2 cellular contexts compared by ENCODE assay signal in the genomic region with DNA sequence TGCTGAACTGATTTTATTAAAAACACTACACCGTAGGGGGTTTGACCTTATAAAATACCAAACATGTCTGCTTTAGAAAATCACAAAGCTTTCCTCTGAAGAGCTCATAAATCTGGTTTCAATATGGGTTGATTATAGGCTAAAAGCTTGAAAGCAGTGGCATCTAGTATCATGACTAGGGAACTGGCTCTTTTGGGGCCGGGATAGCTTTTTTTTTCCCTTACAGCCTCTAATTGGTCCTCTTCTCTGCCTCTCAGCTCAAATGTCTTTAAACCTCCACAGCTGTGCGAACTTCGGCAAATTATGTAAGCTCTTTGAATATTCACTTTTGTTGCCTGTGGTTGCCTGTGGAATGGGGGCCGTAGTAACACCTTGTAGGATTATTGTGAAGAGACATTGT.
TF ChIP-seq lines count a peak whose summit lies in the region.

No MANE protein-coding gene starts in this region.

TF ChIP-seq in HEK293T, 16 proteins besides CTCF, POLR2A, EP300 and RAD21 (continued from another document):
- TF ChIP-seq, protein P1, sequence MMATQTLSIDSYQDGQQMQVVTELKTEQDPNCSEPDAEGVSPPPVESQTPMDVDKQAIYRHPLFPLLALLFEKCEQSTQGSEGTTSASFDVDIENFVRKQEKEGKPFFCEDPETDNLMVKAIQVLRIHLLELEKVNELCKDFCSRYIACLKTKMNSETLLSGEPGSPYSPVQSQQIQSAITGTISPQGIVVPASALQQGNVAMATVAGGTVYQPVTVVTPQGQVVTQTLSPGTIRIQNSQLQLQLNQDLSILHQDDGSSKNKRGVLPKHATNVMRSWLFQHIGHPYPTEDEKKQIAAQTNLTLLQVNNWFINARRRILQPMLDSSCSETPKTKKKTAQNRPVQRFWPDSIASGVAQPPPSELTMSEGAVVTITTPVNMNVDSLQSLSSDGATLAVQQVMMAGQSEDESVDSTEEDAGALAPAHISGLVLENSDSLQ (IDR thresholded peaks at IDR 0.05) = peak; percentile 74
- no peak for TF ChIP-seq FOXK2 (IDR thresholded peaks at IDR 0.05)
- no peak for TF ChIP-seq SP1 (IDR thresholded peaks at IDR 0.05)
- TF ChIP-seq CTBP1 (IDR thresholded peaks at IDR 0.05; ENCODE audit: borderline replicate concordance) = no peak

TF ChIP-seq in WTC11, 78 proteins besides CTCF, POLR2A, EP300 and RAD21 (continued from another document):
- no peak for TF ChIP-seq TEAD4 (CRISPR knock-in tag; IDR thresholded peaks at IDR 0.05)
- no peak for TF ChIP-seq ZNF121 (CRISPR knock-in tag; IDR thresholded peaks at IDR 0.05)
- no peak for TF ChIP-seq JUN (CRISPR knock-in tag; IDR thresholded peaks at IDR 0.05)
- no peak for TF ChIP-seq NR3C1 (CRISPR knock-in tag; conservative IDR thresholded peaks at IDR 0.05; ENCODE audit: low read depth)
